Comparison of ENCODE assay signal across 1 cellular context in genomic region chr6:36196880-36197548, GRCh38.
TF ChIP-seq lines count a peak whose summit lies in the region.

No MANE protein-coding gene starts in this region.

TF ChIP-seq in GM12878, 131 proteins besides CTCF, POLR2A, EP300 and RAD21 (continued from another document):
- TF ChIP-seq ZNF622 (IDR thresholded peaks at IDR 0.05): no peak
- TF ChIP-seq MEF2A (IDR thresholded peaks at IDR 0.05; ENCODE audit: insufficient read depth, low read depth, low read length): no peak
- no peak for TF ChIP-seq CHD1 (IDR thresholded peaks at IDR 0.05; ENCODE audit: low read depth, low read length)
- TF ChIP-seq USF1 (IDR thresholded peaks at IDR 0.05; ENCODE audit: borderline replicate concordance, extremely low read length, insufficient read depth, low read depth, low read length): no peak
- no peak for TF ChIP-seq HSF1 (IDR thresholded peaks at IDR 0.05; ENCODE audit: low read depth, low read length)
- peak; percentile 71 for TF ChIP-seq IRF3 (IDR thresholded peaks at IDR 0.05)
- TF ChIP-seq SREBF2 (IDR thresholded peaks at IDR 0.05; ENCODE audit: low read length): no peak
- no peak for TF ChIP-seq POLR2AphosphoS2 (IDR thresholded peaks at IDR 0.05; ENCODE audit: low read depth, low read length)
- TF ChIP-seq JUND (IDR thresholded peaks at IDR 0.05; ENCODE audit: low read depth, low read length): no peak
- no peak for TF ChIP-seq MLLT1 (IDR thresholded peaks at IDR 0.05)
- no peak for TF ChIP-seq BACH1 (IDR thresholded peaks at IDR 0.05; ENCODE audit: borderline replicate concordance)
- TF ChIP-seq CBX5 (IDR thresholded peaks at IDR 0.05; ENCODE audit: low read depth): no peak
- TF ChIP-seq NR2C2 (IDR thresholded peaks at IDR 0.05; ENCODE audit: borderline replicate concordance, control insufficient read depth, insufficient read length, low read depth): no peak
- TF ChIP-seq PRDM15 (CRISPR knock-in tag; IDR thresholded peaks at IDR 0.05): no peak
- TF ChIP-seq YY1 (IDR thresholded peaks at IDR 0.05; ENCODE audit: low read depth, low read length): peak; percentile 97
- no peak for TF ChIP-seq ETV6 (conservative IDR thresholded peaks at IDR 0.05 in 1 of 2, IDR thresholded peaks at IDR 0.05 in 1 of 2; ENCODE audit: borderline replicate concordance in 1 of 2, low read depth in 1 of 2)
- TF ChIP-seq MXI1 (IDR thresholded peaks at IDR 0.05; ENCODE audit: low read depth, low read length): no peak
- no peak for TF ChIP-seq ATF3 (IDR thresholded peaks at IDR 0.05; ENCODE audit: borderline replicate concordance, extremely low read depth, low read depth, low read length)
- peak; percentile 23; the same call in 1 of the 2 replicates for TF ChIP-seq PAX5 (IDR thresholded peaks at IDR 0.05; ENCODE audit: borderline replicate concordance, low read depth, low read length)
- TF ChIP-seq BHLHE40 (IDR thresholded peaks at IDR 0.05; ENCODE audit: borderline replicate concordance in 1 of 2, low read depth in 2 of 2, low read length in 1 of 2): no peak
- no peak for TF ChIP-seq ATF7 (IDR thresholded peaks at IDR 0.05; ENCODE audit: low read depth)
- no peak for TF ChIP-seq USF2 (IDR thresholded peaks at IDR 0.05; ENCODE audit: borderline replicate concordance, low read depth, low read length)
- no peak for TF ChIP-seq LARP7 (IDR thresholded peaks at IDR 0.05)
- TF ChIP-seq MYC (IDR thresholded peaks at IDR 0.05; ENCODE audit: insufficient read depth, insufficient read length, insufficient replicate concordance, low read length, severe bottlenecking): no peak
- no peak for TF ChIP-seq SIN3A (IDR thresholded peaks at IDR 0.05; ENCODE audit: low read depth, low read length)
- no peak for TF ChIP-seq TCF7 (IDR thresholded peaks at IDR 0.05; ENCODE audit: borderline replicate concordance)
- TF ChIP-seq ZNF24 (IDR thresholded peaks at IDR 0.05): no peak
- TF ChIP-seq TAF1 (IDR thresholded peaks at IDR 0.05; ENCODE audit: borderline replicate concordance, low read depth, low read length): peak; percentile 66
- no peak for TF ChIP-seq GABPA (IDR thresholded peaks at IDR 0.05; ENCODE audit: low read depth)
- no peak for TF ChIP-seq NR2C1 (IDR thresholded peaks at IDR 0.05)
- no peak for TF ChIP-seq CUX1 (IDR thresholded peaks at IDR 0.05; ENCODE audit: insufficient replicate concordance, low read depth, low read length)
- no peak for TF ChIP-seq ZBED1 (IDR thresholded peaks at IDR 0.05; ENCODE audit: borderline replicate concordance)
- no peak for TF ChIP-seq SUPT20H (IDR thresholded peaks at IDR 0.05; ENCODE audit: borderline replicate concordance, control insufficient read depth, low read depth, low read length)
- peak; percentile 95 for TF ChIP-seq SP1 (IDR thresholded peaks at IDR 0.05; ENCODE audit: low read depth, low read length)
- no peak for TF ChIP-seq BRCA1 (IDR thresholded peaks at IDR 0.05; ENCODE audit: low read depth, low read length)
- no peak for TF ChIP-seq CBFB (IDR thresholded peaks at IDR 0.05; ENCODE audit: low read depth)
- TF ChIP-seq IKZF1 (conservative IDR thresholded peaks at IDR 0.05): no peak
- no peak for TF ChIP-seq MAX (IDR thresholded peaks at IDR 0.05; ENCODE audit: low read depth, low read length)
- TF ChIP-seq E2F8 (IDR thresholded peaks at IDR 0.05; ENCODE audit: low read depth, partially characterized antibody): no peak
TF ChIP-seq in GM12878: peak in this region for 22.
